ENCODE assay signal across 8 cellular contexts in the genomic region with DNA sequence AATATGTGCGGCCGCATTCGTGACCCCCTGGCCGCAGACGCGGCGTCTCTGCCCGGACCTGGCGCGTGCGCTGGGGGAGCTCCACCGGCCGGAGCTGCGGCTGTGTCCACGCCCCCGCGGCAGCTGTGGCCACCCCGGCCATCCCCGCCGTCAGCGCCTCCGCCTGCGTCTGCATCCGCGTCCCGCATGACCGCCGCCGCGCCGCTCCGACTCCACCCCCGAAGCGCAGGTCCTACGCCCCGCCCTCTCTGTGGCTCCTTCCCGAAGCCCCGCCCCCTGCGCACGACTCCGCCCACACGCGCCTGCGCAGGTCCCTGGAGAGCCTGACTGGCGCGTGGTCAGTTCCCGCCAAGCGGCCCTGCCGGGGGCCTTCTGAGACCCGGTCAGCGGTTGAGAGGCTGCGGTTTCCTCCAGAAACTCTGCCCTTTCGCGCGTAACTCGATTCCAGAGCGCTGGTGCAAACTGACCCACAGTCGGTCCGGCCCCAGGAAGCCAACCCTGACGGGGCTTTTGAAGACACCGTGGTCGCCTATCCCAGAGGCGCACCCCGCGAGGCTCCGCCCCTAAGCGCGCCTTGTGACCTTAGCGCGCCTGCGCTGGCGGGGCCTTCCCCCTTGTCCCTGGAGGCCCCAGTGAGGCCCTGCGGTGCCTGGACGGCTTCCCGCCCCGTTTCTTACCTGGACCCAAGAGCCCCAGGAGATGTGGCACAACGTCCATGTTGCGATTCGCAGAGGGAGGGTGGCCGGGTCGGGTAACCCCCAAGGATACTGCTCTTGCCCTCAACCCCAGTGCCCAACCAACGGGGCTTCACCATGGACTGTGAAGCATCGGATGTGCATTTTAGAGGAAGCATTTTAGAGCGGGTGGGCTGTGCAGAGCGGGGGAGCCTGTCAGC. TPM values are rescaled to one million over a fixed set of nuclear protein-coding genes. Genes with fewer than 3 reads are reported as not detected.
DNase-seq lines count a peak whose midpoint lies in the region; ATAC-seq and TF ChIP-seq lines count a peak whose summit lies in the region.

TSS of gene LAGE3 (minus strand) at position 554 of the 895 bp plus-strand sequence. CDS start at position 188, 366 bp downstream.

- ATAC-seq in HG03457 (IDR thresholded peaks at IDR 0.05; ENCODE audit: unreplicated experiment): peak; percentile 69

- H3K36me3 ChIP-seq in BE2C (no peaks in the 10 kb centered on the region), liver (ENCODE audit: control insufficient read depth in 4 of 4, insufficient read depth in 3 of 4, low read depth in 1 of 4, low read length in 3 of 4) (no peaks in the 10 kb centered on the region)

- 4% methylated on average over 85 of the region's 85 CpGs for WGBS in liver

- DNase-seq in BE2C: peak; percentile 93
- DNase-seq in GM19240 (ENCODE audit: insufficient read length, low spot score): peak; percentile 82
- DNase-seq in NCI-H524 treated with DMSO at 0.1 percent for 48 hours (lab: John Stamatoyannopoulos, UW): peak; percentile 7
- peak; percentile 93 for DNase-seq in activated CD4-positive, alpha-beta T cell treated with anti-CD3 and anti-CD28 coated beads, Interleukin-2, amount 50 U/mL, for 1 hour
- DNase-seq in dedifferentiated amniotic fluid mesenchymal stem cell (ENCODE audit: extremely low spot score): peak; percentile 71
- peak; percentile 93 for DNase-seq in stimulated activated CD4-positive, alpha-beta T cell treated with anti-CD3 and anti-CD28 coated beads, Interleukin-4, amount 100 ng/mL, for 1 hour

- H3K27me3 ChIP-seq in BE2C: no peaks in the 10 kb centered on the region
- H3K27me3 ChIP-seq in liver (ENCODE audit: control insufficient read depth in 4 of 4, insufficient read depth in 4 of 4, low read length in 3 of 4): no peaks in the 10 kb centered on the region

- no peaks in the 10 kb centered on the region for H3K4me1 ChIP-seq in BE2C
- H3K4me1 ChIP-seq in liver (ENCODE audit: control insufficient read depth in 4 of 4, insufficient read depth in 4 of 4, low read length in 3 of 4): peaks cover 0 to 7% (median 3%) of the 10 kb centered on the region in 4 donors

- peak within 1 kb of the TSS; percentile 76 to 91 for H3K27ac ChIP-seq in liver (ENCODE audit: low read depth in 1 of 2, low read length in 2 of 2)

- no peak for TF ChIP-seq RAD21 in liver (IDR thresholded peaks at IDR 0.05)

- TF ChIP-seq CTCF in BE2C (IDR thresholded peaks at IDR 0.05; ENCODE audit: low read depth, low read length): no peak
- TF ChIP-seq CTCF in liver (IDR thresholded peaks at IDR 0.05; ENCODE audit: low read depth, low read length, missing input control): no peak

- H3K9ac ChIP-seq in liver (ENCODE audit: low read depth in 1 of 2, low read length in 2 of 2): peak within 1 kb of the TSS in 1 of 2 donors; percentile 62

- H3K4me3 ChIP-seq in BE2C (ENCODE audit: low read depth, low read length) (peak within 1 kb of the TSS; percentile 55), liver (ENCODE audit: low read depth in 1 of 3, low read length in 3 of 3) (peak within 1 kb of the TSS in 2 of 3 donors; percentile 30 to 45)

- no peaks in the 10 kb centered on the region for H3K9me3 ChIP-seq in BE2C
- no peaks in the 10 kb centered on the region for H3K9me3 ChIP-seq in liver (ENCODE audit: control insufficient read depth in 4 of 4, low read length in 3 of 4)

TF ChIP-seq in liver, 16 proteins besides CTCF, POLR2A, EP300 and RAD21:
- TF ChIP-seq, protein P1, sequence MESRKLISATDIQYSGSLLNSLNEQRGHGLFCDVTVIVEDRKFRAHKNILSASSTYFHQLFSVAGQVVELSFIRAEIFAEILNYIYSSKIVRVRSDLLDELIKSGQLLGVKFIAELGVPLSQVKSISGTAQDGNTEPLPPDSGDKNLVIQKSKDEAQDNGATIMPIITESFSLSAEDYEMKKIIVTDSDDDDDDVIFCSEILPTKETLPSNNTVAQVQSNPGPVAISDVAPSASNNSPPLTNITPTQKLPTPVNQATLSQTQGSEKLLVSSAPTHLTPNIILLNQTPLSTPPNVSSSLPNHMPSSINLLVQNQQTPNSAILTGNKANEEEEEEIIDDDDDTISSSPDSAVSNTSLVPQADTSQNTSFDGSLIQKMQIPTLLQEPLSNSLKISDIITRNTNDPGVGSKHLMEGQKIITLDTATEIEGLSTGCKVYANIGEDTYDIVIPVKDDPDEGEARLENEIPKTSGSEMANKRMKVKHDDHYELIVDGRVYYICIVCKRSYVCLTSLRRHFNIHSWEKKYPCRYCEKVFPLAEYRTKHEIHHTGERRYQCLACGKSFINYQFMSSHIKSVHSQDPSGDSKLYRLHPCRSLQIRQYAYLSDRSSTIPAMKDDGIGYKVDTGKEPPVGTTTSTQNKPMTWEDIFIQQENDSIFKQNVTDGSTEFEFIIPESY (IDR thresholded peaks at IDR 0.05): no peak
- no peak for TF ChIP-seq JUND (IDR thresholded peaks at IDR 0.05)
- TF ChIP-seq GABPA (IDR thresholded peaks at IDR 0.05 in 1 of 2, conservative IDR thresholded peaks at IDR 0.05 in 1 of 2): peak in 1 of 2 donors; percentile 25
- TF ChIP-seq NR2F2 (IDR thresholded peaks at IDR 0.05): peak; percentile 14
- no peak for TF ChIP-seq EGR1 (IDR thresholded peaks at IDR 0.05; ENCODE audit: low read depth in 2 of 2)
- no peak for TF ChIP-seq HNF4G (IDR thresholded peaks at IDR 0.05)
- TF ChIP-seq FOXA1 (IDR thresholded peaks at IDR 0.05): no peak
- TF ChIP-seq TAF1 (conservative IDR thresholded peaks at IDR 0.05): no peak
- no peak for TF ChIP-seq YY1 (IDR thresholded peaks at IDR 0.05)
- TF ChIP-seq RXRA (IDR thresholded peaks at IDR 0.05): no peak
- TF ChIP-seq, protein P2, sequence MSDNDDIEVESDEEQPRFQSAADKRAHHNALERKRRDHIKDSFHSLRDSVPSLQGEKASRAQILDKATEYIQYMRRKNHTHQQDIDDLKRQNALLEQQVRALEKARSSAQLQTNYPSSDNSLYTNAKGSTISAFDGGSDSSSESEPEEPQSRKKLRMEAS (IDR thresholded peaks at IDR 0.05): peak; percentile 78
- TF ChIP-seq HNF4A (conservative IDR thresholded peaks at IDR 0.05): no peak
- TF ChIP-seq REST (IDR thresholded peaks at IDR 0.05): no peak
- TF ChIP-seq SP1 (IDR thresholded peaks at IDR 0.05): peak; percentile 77
- no peak for TF ChIP-seq FOXA2 (IDR thresholded peaks at IDR 0.05)
- TF ChIP-seq, protein P3, sequence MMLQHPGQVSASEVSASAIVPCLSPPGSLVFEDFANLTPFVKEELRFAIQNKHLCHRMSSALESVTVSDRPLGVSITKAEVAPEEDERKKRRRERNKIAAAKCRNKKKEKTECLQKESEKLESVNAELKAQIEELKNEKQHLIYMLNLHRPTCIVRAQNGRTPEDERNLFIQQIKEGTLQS (IDR thresholded peaks at IDR 0.05): no peak

RNA-seq across cellular contexts. Expression of gene LAGE3, which starts in this region (rescaled TPM):
- polyA plus RNA-seq in BE2C (2012; ENCODE audit: insufficient read depth, insufficient read length, low read depth): 92.5 TPM
- total RNA-seq in liver: 10 to 100 TPM in 1 of 2 donors, 1 to 10 TPM in 1; 8.5 to 18.1 TPM
- polyA plus RNA-seq in liver: 10 to 100 TPM; 12.4 to 13.1 TPM

Comparison
In these comparisons a context has a peak if more than half of its experiments do, and no peak if none do; other contexts are left out.
1. Peak in every context shown above with its lines: DNase-seq, ATAC-seq, H3K4me3 ChIP-seq and H3K27ac ChIP-seq.
2. DNase-seq: peak in every context shown above with its lines; median percentile 93 in BE2C; 93 in activated CD4-positive, alpha-beta T cell treated with anti-CD3 and anti-CD28 coated beads, Interleukin-2, amount 50 U/mL, for 1 hour; 93 in stimulated activated CD4-positive, alpha-beta T cell treated with anti-CD3 and anti-CD28 coated beads, Interleukin-4, amount 100 ng/mL, for 1 hour; 82 in GM19240; 71 in dedifferentiated amniotic fluid mesenchymal stem cell; 7 in NCI-H524 treated with DMSO at 0.1 percent for 48 hours.